19 cellular contexts compared by ENCODE assay signal in genomic region chr18:62842898-62843297, GRCh38.
"Had no signal": no experiment of that assay in that cellular context is flagged by ENCODE, and none has a peak within 500 bp of the region (broad histone marks: within the 10 kb centered on the region; RNA-seq: fewer than 3 reads in every experiment).

No MANE protein-coding gene starts in this region.

- H3K9me3 Mint-ChIP-seq: activated naive CD4-positive, alpha-beta T cell treated with anti-CD3 and anti-CD28 coated beads, Interleukin-2, amount 10 ng/mL, durations not matched to agents 7 days and 5 days; activated naive CD8-positive, alpha-beta T cell treated with anti-CD3 and anti-CD28 coated beads for 36 hours; T-cell had no signal

- H3K27ac Mint-ChIP-seq: activated naive CD4-positive, alpha-beta T cell treated with anti-CD3 and anti-CD28 coated beads, Interleukin-2, amount 10 ng/mL, durations not matched to agents 7 days and 5 days; activated naive CD8-positive, alpha-beta T cell treated with anti-CD3 and anti-CD28 coated beads for 36 hours; T-cell had no signal

- H3K27me3 ChIP-seq: brain microvascular endothelial cell, cardiac muscle cell had no signal

- H3K27ac ChIP-seq: brain microvascular endothelial cell, cardiac muscle cell, VCaP had no signal

- H3K27me3 Mint-ChIP-seq: activated naive CD4-positive, alpha-beta T cell treated with anti-CD3 and anti-CD28 coated beads, Interleukin-2, amount 10 ng/mL, durations not matched to agents 7 days and 5 days; activated naive CD8-positive, alpha-beta T cell treated with anti-CD3 and anti-CD28 coated beads for 36 hours; T-cell had no signal

- H3K36me3 Mint-ChIP-seq: activated naive CD4-positive, alpha-beta T cell treated with anti-CD3 and anti-CD28 coated beads, Interleukin-2, amount 10 ng/mL, durations not matched to agents 7 days and 5 days had no signal

- H3K4me3 ChIP-seq: cardiac muscle cell had no signal

- H3K4me3 Mint-ChIP-seq: activated naive CD4-positive, alpha-beta T cell treated with anti-CD3 and anti-CD28 coated beads, Interleukin-2, amount 10 ng/mL, durations not matched to agents 7 days and 5 days; activated naive CD8-positive, alpha-beta T cell treated with anti-CD3 and anti-CD28 coated beads for 36 hours; T-cell had no signal

- H3K36me3 ChIP-seq: brain microvascular endothelial cell, cardiac muscle cell had no signal

- ATAC-seq: T-cell had no signal

- DNase-seq: activated CD4-positive, alpha-beta T cell treated with anti-CD3 and anti-CD28 coated beads for 4 hours; activated CD4-positive, alpha-beta T cell treated with anti-CD3 and anti-CD28 coated beads, Interleukin-2, amount 50 U/mL, for 48 hours; activated gamma-delta T cell treated with Interleukin-2 at 50 U/mL for 16 hours; activated naive CD4-positive, alpha-beta T cell treated with anti-CD3 and anti-CD28 coated beads, Interleukin-2, amount 10 ng/mL, durations not matched to agents 7 days and 5 days; activated naive CD8-positive, alpha-beta T cell treated with anti-CD3 and anti-CD28 coated beads for 36 hours; activated T-cell treated with anti-CD3 and anti-CD28 coated beads for 4 hours; brain microvascular endothelial cell; Kasumi-1; KBM-7; NCI-H1048; NCI-H146; NCI-H187 treated with DMSO at 0.1 percent for 48 hours; NCI-H2081 treated with DMSO at 0.1 percent for 48 hours; NCI-H446; NCI-H524; SIG-M5; T-cell had no signal
